In the genomic region with DNA sequence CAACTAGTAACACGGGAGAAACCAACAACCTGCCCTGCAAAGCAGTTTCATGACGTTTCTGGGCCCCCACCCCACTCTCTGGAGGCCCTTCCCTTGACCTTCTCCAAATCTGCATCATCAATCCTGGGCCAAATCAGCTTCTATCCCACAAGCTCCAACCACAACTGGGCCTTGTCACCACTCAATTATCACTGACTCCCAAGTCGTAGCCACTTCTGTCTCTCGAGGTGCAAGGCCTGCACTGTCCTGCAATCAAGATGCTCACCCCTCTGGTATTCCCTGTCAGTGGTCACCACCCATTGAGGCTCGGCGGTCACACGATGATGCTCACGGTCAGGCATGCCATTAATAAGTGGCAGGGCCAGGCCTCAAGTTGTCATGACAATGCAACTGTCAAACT, we compare ENCODE assay signal across 1 cellular context.
TF ChIP-seq lines count a peak whose summit lies in the region.

No MANE protein-coding gene starts in this region.

TF ChIP-seq in IMR-90, 13 proteins besides CTCF, POLR2A, EP300 and RAD21:
- TF ChIP-seq BHLHE40 (IDR thresholded peaks at IDR 0.05; ENCODE audit: low read depth, low read length) (no peak), FOS (IDR thresholded peaks at IDR 0.05; ENCODE audit: low read depth, low read length) (no peak), RCOR1 (IDR thresholded peaks at IDR 0.05; ENCODE audit: insufficient replicate concordance, low read length) (no peak), MXI1 (IDR thresholded peaks at IDR 0.05; ENCODE audit: borderline replicate concordance, low read depth, low read length) (no peak), SMC3 (IDR thresholded peaks at IDR 0.05; ENCODE audit: low read depth, low read length) (no peak), CEBPB (IDR thresholded peaks at IDR 0.05; ENCODE audit: low read depth, low read length) (no peak), RFX5 (IDR thresholded peaks at IDR 0.05; ENCODE audit: low read depth, low read length) (no peak), MAFK (IDR thresholded peaks at IDR 0.05; ENCODE audit: low read depth, low read length) (no peak), CHD1 (IDR thresholded peaks at IDR 0.05; ENCODE audit: low read depth, low read length) (no peak), NFE2L2 (IDR thresholded peaks at IDR 0.05; ENCODE audit: low read depth, low read length) (no peak), MAZ (IDR thresholded peaks at IDR 0.05; ENCODE audit: borderline replicate concordance, low read depth, low read length) (no peak)
- TF ChIP-seq, protein P1, sequence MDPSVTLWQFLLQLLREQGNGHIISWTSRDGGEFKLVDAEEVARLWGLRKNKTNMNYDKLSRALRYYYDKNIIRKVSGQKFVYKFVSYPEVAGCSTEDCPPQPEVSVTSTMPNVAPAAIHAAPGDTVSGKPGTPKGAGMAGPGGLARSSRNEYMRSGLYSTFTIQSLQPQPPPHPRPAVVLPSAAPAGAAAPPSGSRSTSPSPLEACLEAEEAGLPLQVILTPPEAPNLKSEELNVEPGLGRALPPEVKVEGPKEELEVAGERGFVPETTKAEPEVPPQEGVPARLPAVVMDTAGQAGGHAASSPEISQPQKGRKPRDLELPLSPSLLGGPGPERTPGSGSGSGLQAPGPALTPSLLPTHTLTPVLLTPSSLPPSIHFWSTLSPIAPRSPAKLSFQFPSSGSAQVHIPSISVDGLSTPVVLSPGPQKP (IDR thresholded peaks at IDR 0.05; ENCODE audit: borderline replicate concordance, low read depth, low read length), result no peak
- TF ChIP-seq, protein P2, sequence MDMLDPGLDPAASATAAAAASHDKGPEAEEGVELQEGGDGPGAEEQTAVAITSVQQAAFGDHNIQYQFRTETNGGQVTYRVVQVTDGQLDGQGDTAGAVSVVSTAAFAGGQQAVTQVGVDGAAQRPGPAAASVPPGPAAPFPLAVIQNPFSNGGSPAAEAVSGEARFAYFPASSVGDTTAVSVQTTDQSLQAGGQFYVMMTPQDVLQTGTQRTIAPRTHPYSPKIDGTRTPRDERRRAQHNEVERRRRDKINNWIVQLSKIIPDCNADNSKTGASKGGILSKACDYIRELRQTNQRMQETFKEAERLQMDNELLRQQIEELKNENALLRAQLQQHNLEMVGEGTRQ (IDR thresholded peaks at IDR 0.05; ENCODE audit: low read depth, low read length), result no peak
